ENCODE assay signal across 9 cellular contexts in genomic region chr6:12075067-12075563, GRCh38.
A peak's percentile ranks its signal among the peaks of the same experiment; 100 is the strongest.
DNase-seq lines count a peak whose midpoint lies in the region; ATAC-seq and TF ChIP-seq lines count a peak whose summit lies in the region.
"Had no signal": no experiment of that assay in that cellular context is flagged by ENCODE, and none has a peak within 500 bp of the region (broad histone marks: within the 10 kb centered on the region; RNA-seq: fewer than 3 reads in every experiment).

No MANE protein-coding gene starts in this region.

- intact Hi-C loops in CD4-positive, alpha-beta T cell (cut with DNase I, micrococcal nuclease) = loop anchor here (1.0 to 10.0 kb wide), 4 partner anchors 159 to 420 kb away; no protein-coding TSS in a partner anchor

- no peak overlapping the region for H4K8ac ChIP-seq in mesenchymal stem cell (ENCODE audit: low read length)
- H4K8ac ChIP-seq in mesendoderm (ENCODE audit: low read depth, low read length) = no peak overlapping the region

- H3K27ac ChIP-seq in CD4-positive, alpha-beta T cell (ENCODE audit: low read depth, low read length) = no peak overlapping the region
- no peak overlapping the region for H3K27ac ChIP-seq in mesenchymal stem cell (ENCODE audit: low read length, poor library complexity, severe bottlenecking)
- no peak overlapping the region for H3K27ac ChIP-seq in mesendoderm (ENCODE audit: low read depth, low read length)

- H3K79me1 ChIP-seq in mesenchymal stem cell (replicated peaks; ENCODE audit: low read length, poor library complexity, severe bottlenecking) (peaks cover 27% of the 10 kb centered on the region), mesendoderm (ENCODE audit: low read length) (peaks cover 17% of the 10 kb centered on the region)

- no peak overlapping the region for H3K4me3 ChIP-seq in astrocyte of the cerebellum (ENCODE audit: low read depth, low read length)
- no peak overlapping the region for H3K4me3 ChIP-seq in mesenchymal stem cell (ENCODE audit: insufficient read depth in 1 of 2, low read depth in 1 of 2, low read length in 2 of 2)
- H3K4me3 ChIP-seq in mesendoderm (ENCODE audit: low read length) = no peak overlapping the region

- H3K4me2 ChIP-seq in mesenchymal stem cell (ENCODE audit: low read length, poor library complexity, severe bottlenecking) = no peak overlapping the region
- no peak overlapping the region for H3K4me2 ChIP-seq in mesendoderm (ENCODE audit: low read length)

- H2BK12ac ChIP-seq in mesenchymal stem cell (ENCODE audit: low read length in 2 of 2) = no peak overlapping the region

- POLR2A ChIA-PET in CD4-positive, alpha-beta T cell (lab: Charles Lee) = interaction anchor here (1.2 kb wide), 1 partner anchor 9 kb away, joined by 7 read pairs; no protein-coding TSS in a partner anchor

- H2BK5ac ChIP-seq in mesenchymal stem cell (ENCODE audit: low read depth, low read length, poor library complexity, severe bottlenecking) = no peak overlapping the region
- no peak overlapping the region for H2BK5ac ChIP-seq in mesendoderm (ENCODE audit: low read length)

- H3K36me3 ChIP-seq in mesenchymal stem cell (ENCODE audit: control insufficient read depth in 1 of 2, insufficient read depth in 2 of 2, low read depth in 1 of 2, low read length in 2 of 2) = peaks cover 6% of the 10 kb centered on the region in 2 experiments
- H3K36me3 ChIP-seq in mesendoderm (ENCODE audit: control insufficient read depth, insufficient read depth, low read length) = no peaks in the 10 kb centered on the region

- H3K27me3 ChIP-seq in CD4-positive, alpha-beta T cell (ENCODE audit: control insufficient read depth, insufficient read depth, low read length) = no peaks in the 10 kb centered on the region
- H3K27me3 ChIP-seq in mesenchymal stem cell (ENCODE audit: control insufficient read depth in 1 of 2, insufficient read depth in 1 of 2, low read length in 2 of 2) (no peaks in the 10 kb centered on the region), mesendoderm (ENCODE audit: insufficient read depth, low read length, poor library complexity) (no peaks in the 10 kb centered on the region)

- H3K4me3 Mint-ChIP-seq in CD4-positive, alpha-beta T cell = no peak overlapping the region

- no peaks in the 10 kb centered on the region for H3K9me3 ChIP-seq in CD4-positive, alpha-beta T cell (ENCODE audit: control insufficient read depth, low read length)
- no peaks in the 10 kb centered on the region for H3K9me3 ChIP-seq in mesenchymal stem cell (ENCODE audit: control insufficient read depth, low read length)

- H3K9me3 Mint-ChIP-seq in CD4-positive, alpha-beta T cell = no peaks in the 10 kb centered on the region

- peaks cover 8% of the 10 kb centered on the region for H3K4me1 ChIP-seq in mesenchymal stem cell (ENCODE audit: control insufficient read depth, insufficient read depth, low read depth, low read length)
- peaks cover 2% of the 10 kb centered on the region for H3K4me1 ChIP-seq in mesendoderm (ENCODE audit: control insufficient read depth, low read depth, low read length)

- H3K9ac ChIP-seq in mesenchymal stem cell (ENCODE audit: low read length) = peak overlapping the region; percentile 8
- no peak overlapping the region for H3K9ac ChIP-seq in mesendoderm (ENCODE audit: low read length)

- H4K5ac ChIP-seq in mesendoderm (ENCODE audit: low read length) = no peak overlapping the region

- H2AK5ac ChIP-seq in mesenchymal stem cell (ENCODE audit: low read length, severe bottlenecking) (no peak overlapping the region), mesendoderm (ENCODE audit: low read length) (no peak overlapping the region)

- H3K14ac ChIP-seq in mesenchymal stem cell (ENCODE audit: low read length in 2 of 2) = no peak overlapping the region

- H2BK120ac ChIP-seq in mesenchymal stem cell (ENCODE audit: low read depth, low read length) (no peak overlapping the region), mesendoderm (ENCODE audit: low read depth, low read length) (no peak overlapping the region)

- H3K36me3 Mint-ChIP-seq in CD4-positive, alpha-beta T cell (ENCODE audit: low read depth) = peaks cover 7% of the 10 kb centered on the region

- H2BK15ac ChIP-seq in mesenchymal stem cell (ENCODE audit: low read depth, poor library complexity, severe bottlenecking) = no peak overlapping the region
- no peak overlapping the region for H2BK15ac ChIP-seq in mesendoderm (replicated peaks; ENCODE audit: low read depth)

- H3K79me2 ChIP-seq in mesendoderm (ENCODE audit: control insufficient read depth, insufficient read depth, low read length) = peaks cover 13% of the 10 kb centered on the region

- 98% methylated on average over 6 of the region's 9 CpGs for WGBS in mesenchymal stem cell
- WGBS in mesendoderm (ENCODE audit: extremely low coverage, insufficient coverage, low lambda C conversion rate) = no CpG with 5 or more reads among the region's 9 CpGs

- DNase-seq in CD4-positive, alpha-beta T cell = peak in 1 of 10 experiments; percentile 7
- DNase-seq in HPDE6-E6E7 (ENCODE audit: extremely low spot score) (peak; percentile 29), astrocyte of the cerebellum (ENCODE audit: low read depth) (no peak), mesenchymal stem cell (peak; percentile 26), mesendoderm (no peak), COLO829 (ENCODE audit: low spot score) (no peak), germinal center (ENCODE audit: low spot score) (no peak)
- DNase-seq in stimulated activated naive CD4-positive, alpha-beta T cell treated with Interleukin-2 at 50 U/mL for 16 hours (lab: John Stamatoyannopoulos, UW) = no peak
- DNase-seq: NCI-H1092 had no signal

- no peak overlapping the region for H4K91ac ChIP-seq in mesenchymal stem cell (ENCODE audit: low read length)

- CTCF ChIA-PET in CD4-positive, alpha-beta T cell (lab: Charles Lee) = interaction anchor here (1.2 to 1.5 kb wide), 4 partner anchors 9 to 51 kb away, joined by 3 read pairs; no protein-coding TSS in a partner anchor

- H3K56ac ChIP-seq in mesendoderm (ENCODE audit: low read length) = no peak overlapping the region

- peak; percentile 60 for TF ChIP-seq CTCF in CD4-positive, alpha-beta T cell (IDR thresholded peaks at IDR 0.05)
- peak; percentile 39 for TF ChIP-seq CTCF in astrocyte of the cerebellum (IDR thresholded peaks at IDR 0.05; ENCODE audit: low read depth, low read length, missing control alignments)

- no peaks in the 10 kb centered on the region for H3K27me3 Mint-ChIP-seq in CD4-positive, alpha-beta T cell

- in situ Hi-C loops in astrocyte of the cerebellum (cut with HindIII; ENCODE audit: low sequenced_read_pairs) = no loop called here

- H3K4ac ChIP-seq in mesenchymal stem cell (ENCODE audit: low read depth in 1 of 2, low read length in 2 of 2) (no peak overlapping the region), mesendoderm (ENCODE audit: low read depth, low read length) (no peak overlapping the region)

- no peak overlapping the region for H3K27ac Mint-ChIP-seq in CD4-positive, alpha-beta T cell

- H3K23ac ChIP-seq in mesenchymal stem cell (ENCODE audit: low read length in 2 of 2) (no peak overlapping the region), mesendoderm (ENCODE audit: low read length) (no peak overlapping the region)

- ATAC-seq in CD4-positive, alpha-beta T cell (ENCODE audit: poor library complexity) = peak; percentile 91

- no peak overlapping the region for H3K18ac ChIP-seq in mesenchymal stem cell (ENCODE audit: low read depth in 1 of 2, low read length in 2 of 2)
- no peak overlapping the region for H3K18ac ChIP-seq in mesendoderm (ENCODE audit: low read length)

- H3K4me1 Mint-ChIP-seq in CD4-positive, alpha-beta T cell (ENCODE audit: low read depth) = peaks cover 66% of the 10 kb centered on the region

- H2AFZ ChIP-seq in mesenchymal stem cell (ENCODE audit: low read depth, low read length) = no peak overlapping the region

Comparison
In these comparisons a context has a peak if more than half of its experiments do, and no peak if none do; other contexts are left out.
1. DNase-seq: peak in HPDE6-E6E7 (single experiment) and mesenchymal stem cell (single experiment); none in astrocyte of the cerebellum (single experiment), mesendoderm (single experiment), COLO829 (single experiment), stimulated activated naive CD4-positive, alpha-beta T cell treated with Interleukin-2 at 50 U/mL for 16 hours (single experiment) and germinal center (single experiment).